Comparison of ENCODE assay signal across 10 cellular contexts in genomic region chr4:8871417-8872401, GRCh38. TPM values are rescaled to one million over a fixed set of nuclear protein-coding genes. Genes with fewer than 3 reads are reported as not detected.
DNase-seq lines count a peak whose midpoint lies in the region; ATAC-seq, FAIRE-seq and TF ChIP-seq lines count a peak whose summit lies in the region.
"Had no signal": no experiment of that assay in that cellular context is flagged by ENCODE, and none has a peak within 500 bp of the region (broad histone marks: within the 10 kb centered on the region; RNA-seq: fewer than 3 reads in every experiment).

HMX1 (minus strand) TSS chr4:8871839; CDS start chr4:8871614, 225 bp downstream.

- DNase-seq in GM20000 (ENCODE audit: low spot score) (peak; percentile 44), NCI-H69 (lab: John Stamatoyannopoulos, UW) (peak; percentile 94), frontal cortex (ENCODE audit: low spot score in 2 of 2) (peak; percentile 83), occipital lobe (lab: John Stamatoyannopoulos, UW) (peak; percentile 33), HPDE6-E6E7 (ENCODE audit: extremely low spot score) (no peak)
- DNase-seq: spleen had no signal

- no peak for ATAC-seq in HG03045 (IDR thresholded peaks at IDR 0.05; ENCODE audit: unreplicated experiment)
- ATAC-seq in GM21723 (IDR thresholded peaks at IDR 0.05; ENCODE audit: unreplicated experiment): no peak
- no peak for ATAC-seq in HG02642 (IDR thresholded peaks at IDR 0.05; ENCODE audit: poor library complexity, unreplicated experiment)
- ATAC-seq: Panc1 had no signal

- no peak for FAIRE-seq in frontal cortex (lab: Jason Lieb, UNC)

- TF ChIP-seq CTCF in GM20000 (IDR thresholded peaks at IDR 0.05; ENCODE audit: extremely low read depth, missing control alignments): no peak

RNA-seq across cellular contexts. Expression of gene HMX1, which starts in this region (rescaled TPM):
- total RNA-seq in frontal cortex: not detected
- 0.16 TPM for total RNA-seq in occipital lobe
- total RNA-seq: spleen had no signal

Comparison
In these comparisons a context has a peak if more than half of its experiments do, and no peak if none do; other contexts are left out.
1. Peak in DNase-seq in frontal cortex; RNA of the gene not detected or under 1 TPM.
2. Peak in DNase-seq in occipital lobe; RNA of the gene not detected or under 1 TPM.